Comparison of ENCODE assay signal across 1 cellular context in genomic region chr2:75522543-75523312, GRCh38.
TF ChIP-seq lines count a peak whose summit lies in the region.

No MANE protein-coding gene starts in this region.

TF ChIP-seq in SK-N-SH, 30 proteins besides CTCF, POLR2A, EP300 and RAD21 (continued from another document):
- TF ChIP-seq FOSL2 (IDR thresholded peaks at IDR 0.05; ENCODE audit: borderline replicate concordance, low read depth) (no peak), MEF2A (IDR thresholded peaks at IDR 0.05; ENCODE audit: borderline replicate concordance, low read depth) (no peak), FOXJ3 (CRISPR knock-in tag; IDR thresholded peaks at IDR 0.05) (no peak), JUND (IDR thresholded peaks at IDR 0.05) (no peak), POLR2AphosphoS5 (IDR thresholded peaks at IDR 0.05; ENCODE audit: low read depth, low read length) (no peak), MAX (IDR thresholded peaks at IDR 0.05; ENCODE audit: low read depth) (no peak), CHD2 (IDR thresholded peaks at IDR 0.05; ENCODE audit: low read length, partially characterized antibody) (no peak), GABPA (IDR thresholded peaks at IDR 0.05; ENCODE audit: low read depth) (no peak), IRF3 (IDR thresholded peaks at IDR 0.05; ENCODE audit: low read depth, low read length) (no peak), RCOR1 (IDR thresholded peaks at IDR 0.05; ENCODE audit: low read length) (no peak)
TF ChIP-seq in SK-N-SH: peak in this region for 0.
